19 cellular contexts compared by ENCODE assay signal in genomic region chr4:141207971-141208370, GRCh38. TPM values are rescaled to one million over a fixed set of nuclear protein-coding genes. Genes with fewer than 3 reads are reported as not detected.
DNase-seq lines count a peak whose midpoint lies in the region; ATAC-seq and TF ChIP-seq lines count a peak whose summit lies in the region.
"Had no signal": no experiment of that assay in that cellular context is flagged by ENCODE, and none has a peak within 500 bp of the region (broad histone marks: within the 10 kb centered on the region; RNA-seq: fewer than 3 reads in every experiment).

No MANE protein-coding gene starts in this region.

- H3K79me2 ChIP-seq in OCI-LY3 (ENCODE audit: low read length), result no peaks in the 10 kb centered on the region

- ATAC-seq in GM18502 (IDR thresholded peaks at IDR 0.05; ENCODE audit: poor library complexity, unreplicated experiment), result peak; percentile 10
- peak; percentile 43 to 50 for ATAC-seq in left cardiac atrium
- ATAC-seq in sciatic nerve, result peak; percentile 71

- no peak for TF ChIP-seq POLR2A in Peyer's patch (IDR thresholded peaks at IDR 0.05)

- H3K4me1 ChIP-seq in OCI-LY3 (ENCODE audit: low read length), result peaks cover 9% of the 10 kb centered on the region
- H3K4me1 ChIP-seq in Peyer's patch, result no peaks in the 10 kb centered on the region
- H3K4me1 ChIP-seq: BLaER1, HAP-1 had no signal

- H4K20me1 ChIP-seq in OCI-LY3 (ENCODE audit: insufficient read depth, low read length), result no peaks in the 10 kb centered on the region
- H4K20me1 ChIP-seq: BLaER1 had no signal

- H3K9me3 ChIP-seq in OCI-LY3 (ENCODE audit: insufficient read depth, low read length), result no peaks in the 10 kb centered on the region
- no peaks in the 10 kb centered on the region for H3K9me3 ChIP-seq in Peyer's patch
- H3K9me3 ChIP-seq: BLaER1, HAP-1 had no signal

- H3K27ac ChIP-seq in OCI-LY3 (ENCODE audit: low read length), result no peak overlapping the region
- no peak overlapping the region for H3K27ac ChIP-seq in Peyer's patch
- H3K27ac ChIP-seq: BLaER1 had no signal

- H3K4me2 ChIP-seq in OCI-LY3 (ENCODE audit: low read length), result 0 out of 2 replicates have a peak overlapping the region, but pooled peaks have one; percentile 6
- H3K4me2 ChIP-seq: BLaER1 had no signal

- H3K9ac ChIP-seq in OCI-LY3 (ENCODE audit: low read length), result no peak overlapping the region
- H3K9ac ChIP-seq: BLaER1 had no signal

- H3K36me3 ChIP-seq in OCI-LY3 (replicated peaks; ENCODE audit: low read depth, low read length), result no peaks in the 10 kb centered on the region
- no peaks in the 10 kb centered on the region for H3K36me3 ChIP-seq in Peyer's patch
- H3K36me3 ChIP-seq: BLaER1, HAP-1 had no signal

- DNase-seq in left cardiac atrium (no peak), sciatic nerve (ENCODE audit: low spot score) (no peak), Peyer's patch (no peak), C1 segment of cervical spinal cord (lab: John Stamatoyannopoulos, UW) (no peak), COLO668 (lab: John Stamatoyannopoulos, UW; ENCODE audit: unreplicated experiment) (no peak), AG20443 (ENCODE audit: low spot score) (no peak)
- DNase-seq: COR-L47, IMR-90, Kasumi-1, NCI-H146, NCI-H2081 treated with DMSO at 0.1 percent for 48 hours, NCI-H2227 treated with DMSO at 0.1 percent for 48 hours, NCI-H524 treated with DMSO at 0.1 percent for 48 hours, SIG-M5, SW 1271 had no signal

- H2AFZ ChIP-seq in OCI-LY3 (ENCODE audit: low read depth, low read length), result no peak overlapping the region

- H3K4me3 ChIP-seq in OCI-LY3 (ENCODE audit: low read length) (no peak overlapping the region), Peyer's patch (no peak overlapping the region)
- H3K4me3 ChIP-seq: BLaER1, HAP-1 had no signal

- TF ChIP-seq CTCF in OCI-LY3 (IDR thresholded peaks at IDR 0.05; ENCODE audit: low read depth, low read length) (no peak), Peyer's patch (IDR thresholded peaks at IDR 0.05) (no peak)

- H3K27me3 ChIP-seq in OCI-LY3 (ENCODE audit: low read depth, low read length), result no peaks in the 10 kb centered on the region
- H3K27me3 ChIP-seq in Peyer's patch, result no peaks in the 10 kb centered on the region
- H3K27me3 ChIP-seq: BLaER1 had no signal

- intact Hi-C loops in left cardiac atrium (cut with DNase I) (no loop called here), sciatic nerve (cut with DNase I) (no loop called here)

RNA-seq across cellular contexts. Expression of gene ZNF330, which starts 12.7 kb away (rescaled TPM):
- total RNA-seq in left cardiac atrium (10 to 100 TPM; 76.0 to 99.0 TPM), sciatic nerve (34.4 TPM), Peyer's patch (10 to 100 TPM; 10.9 to 56.9 (median 20.5) TPM)

Comparison
In these comparisons a context has a peak if more than half of its experiments do, and no peak if none do; other contexts are left out.
1. ATAC-seq: peak in every context shown above with its lines; median percentile 71 in sciatic nerve; 46 in left cardiac atrium; 10 in GM18502.